1 cellular context compared by ENCODE assay signal in the genomic region with DNA sequence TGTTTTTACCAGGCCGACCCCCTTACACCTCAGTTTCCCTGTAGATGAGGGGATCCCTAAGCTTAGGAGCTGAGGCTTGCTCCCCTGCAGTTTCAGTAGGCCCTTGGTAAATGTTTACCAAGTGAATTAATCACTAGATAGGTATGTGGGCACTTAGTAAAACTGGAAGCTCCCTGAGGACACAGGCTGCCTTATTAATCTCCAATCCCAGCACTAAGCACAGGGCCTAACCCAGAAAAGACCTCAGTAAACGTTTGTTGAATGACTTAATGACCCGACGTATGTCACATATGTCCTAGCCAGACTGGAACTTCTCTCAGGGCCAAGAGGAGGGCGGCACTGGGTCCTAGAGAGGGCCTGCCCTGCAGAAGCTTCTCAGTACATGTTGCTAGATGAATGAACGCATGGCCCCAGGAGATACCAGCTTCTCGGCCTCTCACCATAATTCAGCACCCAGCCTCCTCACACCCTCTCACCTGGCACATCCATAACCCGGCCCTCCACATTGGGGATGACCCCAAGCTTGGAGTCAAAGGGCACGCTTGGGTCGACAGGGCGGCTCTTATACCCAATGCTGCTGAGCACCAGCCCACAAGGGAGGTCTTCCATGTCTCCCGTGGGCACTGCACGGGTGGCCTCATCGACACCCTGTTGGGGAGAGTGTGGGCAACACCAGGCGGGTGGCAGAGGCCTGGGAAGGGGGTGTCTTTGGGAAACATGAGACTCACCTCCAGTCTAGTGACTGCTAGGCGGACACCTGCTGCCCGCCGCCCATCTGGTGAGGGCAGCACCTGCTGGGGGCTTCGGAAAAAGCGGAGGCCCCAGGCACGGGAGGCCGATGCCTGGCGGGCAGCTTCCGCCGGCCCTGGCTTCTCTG.
TF ChIP-seq lines count a peak whose summit lies in the region.

No MANE protein-coding gene starts in this region.

TF ChIP-seq in K562, 482 proteins besides CTCF, POLR2A, EP300 and RAD21:
- TF ChIP-seq POLR2G (IDR thresholded peaks at IDR 0.05; ENCODE audit: low read depth, low read length) (peak; percentile 38; the same call in 1 of the 2 replicates), ZNF23 (CRISPR knock-in tag; IDR thresholded peaks at IDR 0.05) (no peak), NELFE (IDR thresholded peaks at IDR 0.05; ENCODE audit: insufficient read depth, insufficient read length) (no peak)
